24 cellular contexts compared by ENCODE assay signal in genomic region chr2:217641987-217642386, GRCh38.
"Had no signal": no experiment of that assay in that cellular context is flagged by ENCODE, and none has a peak within 500 bp of the region (broad histone marks: within the 10 kb centered on the region; RNA-seq: fewer than 3 reads in every experiment).

No MANE protein-coding gene starts in this region.

- H3K9me3 ChIP-seq: spleen had no signal

- DNase-seq: activated B cell treated with CpG ODN at 0.5 μM for 24 hours; activated CD4-positive, alpha-beta T cell treated with anti-CD3 and anti-CD28 coated beads for 4 hours; activated CD4-positive, alpha-beta T cell treated with anti-CD3 and anti-CD28 coated beads, Interleukin-2, amount 50 U/mL, for 48 hours; activated CD8-positive, alpha-beta memory T cell treated with anti-CD3 and anti-CD28 coated beads, Interleukin-2, amount 50 U/mL, for 48 hours; activated effector memory CD4-positive, alpha-beta T cell treated with Interleukin-2 at 50 U/mL for 16 hours; activated naive CD4-positive, alpha-beta T cell treated with anti-CD3 and anti-CD28 coated beads for 36 hours; activated naive CD8-positive, alpha-beta T cell treated with anti-CD3 and anti-CD28 coated beads, Interleukin-2, amount 10 ng/mL, durations not matched to agents 7 days and 5 days; activated T-cell treated with anti-CD3 and anti-CD28 coated beads, Interleukin-2, amount 50 U/mL, for 48 hours; amygdala; caudate nucleus; effector CD4-positive, alpha-beta T cell; foreskin melanocyte; left colon; naive thymus-derived CD4-positive, alpha-beta T cell; occipital lobe; posterior cingulate gyrus; spleen; stimulated activated CD4-positive, alpha-beta T cell treated with anti-CD3 and anti-CD28 coated beads, Interleukin-4, amount 100 ng/mL, for 1 hour; stimulated activated naive CD4-positive, alpha-beta T cell treated with Interleukin-2 at 50 U/mL for 16 hours; SW 1271; T-helper 17 cell; trophoblast cell had no signal

- H3K27ac ChIP-seq: SK-N-MC, spleen had no signal

- H3K4me3 ChIP-seq: lung, SK-N-MC, spleen had no signal

- H3K4me1 ChIP-seq: spleen had no signal

- ATAC-seq: left colon; naive thymus-derived CD4-positive, alpha-beta T cell; T-helper 17 cell had no signal

- H3K27me3 ChIP-seq: spleen had no signal

- H3K36me3 ChIP-seq: spleen had no signal
